In the genomic region with DNA sequence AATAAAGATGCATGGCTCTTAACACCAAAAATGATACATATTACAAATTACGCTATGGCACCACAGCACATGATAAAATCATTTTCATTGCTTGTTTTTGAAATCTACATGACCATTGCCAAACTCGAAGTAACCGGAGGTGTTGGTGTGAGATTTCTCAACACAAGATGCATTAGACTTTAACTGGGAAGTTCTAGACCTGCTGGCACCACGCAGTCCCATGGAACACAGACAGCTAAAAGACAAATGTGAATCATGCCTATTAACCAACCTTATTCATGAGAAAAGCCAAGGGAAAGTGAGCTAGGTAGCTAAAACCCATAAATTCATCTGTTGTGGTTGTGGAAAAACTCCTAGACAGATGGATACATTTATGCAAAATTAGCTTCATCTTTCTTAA, we compare ENCODE assay signal across 29 cellular contexts.
DNase-seq lines count a peak whose midpoint lies in the region; ATAC-seq, FAIRE-seq and TF ChIP-seq lines count a peak whose summit lies in the region.
"Had no signal": no experiment of that assay in that cellular context is flagged by ENCODE, and none has a peak within 500 bp of the region (broad histone marks: within the 10 kb centered on the region; RNA-seq: fewer than 3 reads in every experiment).

No MANE protein-coding gene starts in this region.

- H3K27ac ChIP-seq in ACC112 (ENCODE audit: low read depth, low read length) (peak overlapping the region; percentile 83), esophagus muscularis mucosa (replicated peaks in 1 of 4) (peak overlapping the region; percentile 83 to 88 (median 86)), pancreas (no peak overlapping the region)
- H3K27ac ChIP-seq: BLaER1 treated with 17β-estradiol and CSF1 and Interleukin-3, amounts not matched to agents 10 nM and 100 nM had no signal

- H3K9me3 ChIP-seq in esophagus muscularis mucosa, result no peaks in the 10 kb centered on the region
- no peaks in the 10 kb centered on the region for H3K9me3 ChIP-seq in pancreas
- H3K9me3 ChIP-seq: HAP-1, SK-N-SH, spleen had no signal

- no peak for ATAC-seq in pancreas
- ATAC-seq in HG03095 (IDR thresholded peaks at IDR 0.05; ENCODE audit: unreplicated experiment), result no peak
- ATAC-seq: left colon had no signal

- TF ChIP-seq POLR2A in esophagus muscularis mucosa (IDR thresholded peaks at IDR 0.05; ENCODE audit: low read depth), result no peak

- no peak for TF ChIP-seq CTCF in esophagus muscularis mucosa (IDR thresholded peaks at IDR 0.05)
- TF ChIP-seq CTCF in osteocyte (IDR thresholded peaks at IDR 0.05), result no peak
- TF ChIP-seq CTCF in pancreas (IDR thresholded peaks at IDR 0.05), result no peak

- DNase-seq in LHCN-M2 (ENCODE audit: low read depth) (peak; percentile 40), esophagus muscularis mucosa (ENCODE audit: extremely low spot score) (no peak), osteocyte (ENCODE audit: extremely low spot score, unreplicated experiment) (no peak), NCI-H128 (lab: John Stamatoyannopoulos, UW; ENCODE audit: unreplicated experiment) (no peak), pancreas (no peak)
- no peak for DNase-seq in activated CD4-positive, alpha-beta T cell treated with anti-CD3 and anti-CD28 coated beads for 1 hour
- DNase-seq: activated CD4-positive, alpha-beta T cell treated with anti-CD3 and anti-CD28 coated beads for 4 hours; activated CD8-positive, alpha-beta memory T cell treated with anti-CD3 and anti-CD28 coated beads for 24 hours; activated naive CD4-positive, alpha-beta T cell treated with anti-CD3 and anti-CD28 coated beads for 36 hours; activated T-cell treated with anti-CD3 and anti-CD28 coated beads, Interleukin-2, amount 50 U/mL, for 1 hour; anterior cingulate cortex; COR-L47; DMS53; hypothalamus; immature natural killer cell; KG1; left colon; naive B cell; occipital lobe; SK-N-SH; spleen; substantia nigra; T-helper 2 cell had no signal

- no peak overlapping the region for H2AFZ ChIP-seq in ACC112 (ENCODE audit: low read length, unreplicated experiment)

- peaks cover 54% of the 10 kb centered on the region for H3K36me3 ChIP-seq in ACC112 (ENCODE audit: insufficient read depth, low read length)
- peaks cover 0 to 61% (median 19%) of the 10 kb centered on the region in 4 donors for H3K36me3 ChIP-seq in esophagus muscularis mucosa
- H3K36me3 ChIP-seq in pancreas, result peaks cover 0 to 31% (median 7%) of the 10 kb centered on the region in 3 donors

- H3K79me2 ChIP-seq in ACC112 (ENCODE audit: control insufficient read depth, insufficient read depth, low read length, unreplicated experiment), result peaks cover 38% of the 10 kb centered on the region

- H3K4me3 ChIP-seq in ACC112 (ENCODE audit: low read depth, low read length) (no peak overlapping the region), esophagus muscularis mucosa (no peak overlapping the region), pancreas (no peak overlapping the region)
- H3K4me3 ChIP-seq: BLaER1 treated with 17β-estradiol and CSF1 and Interleukin-3, amounts not matched to agents 10 nM and 100 nM; HAP-1; spleen had no signal

- 78% methylated on average over 4 of the region's 4 CpGs for WGBS in esophagus muscularis mucosa
- 96 to 97% methylated on average over 4 of the region's 4 CpGs for whole genome bisulfite sequencing in pancreas, 2 donors

- H3K4me1 ChIP-seq in ACC112 (ENCODE audit: control insufficient read depth, insufficient read depth, low read length, unreplicated experiment), result peaks cover 46% of the 10 kb centered on the region
- peaks cover 42 to 100% (median 100%) of the 10 kb centered on the region in 4 donors for H3K4me1 ChIP-seq in esophagus muscularis mucosa
- H3K4me1 ChIP-seq in pancreas, result peaks cover 0 to 7% (median 3%) of the 10 kb centered on the region in 3 donors

- peaks cover 58% of the 10 kb centered on the region for H3K36me3 Mint-ChIP-seq in osteocyte (ENCODE audit: unreplicated experiment)

- H3K4me1 Mint-ChIP-seq in osteocyte (ENCODE audit: unreplicated experiment), result peaks cover 64% of the 10 kb centered on the region

- no peak overlapping the region for H3K4me3 Mint-ChIP-seq in osteocyte (ENCODE audit: unreplicated experiment)
- H3K4me3 Mint-ChIP-seq: activated naive CD4-positive, alpha-beta T cell treated with anti-CD3 and anti-CD28 coated beads for 36 hours; dendritic cell treated with granulocyte-macrophage colony-stimulating factor and Interleukin-4, amounts not matched to agents 40 ng/mL and 50 ng/mL, for 4 days; naive B cell had no signal

- intact Hi-C loops in esophagus muscularis mucosa (cut with DNase I) (no loop called here), pancreas (cut with DNase I) (no loop called here)

- peaks cover 5% of the 10 kb centered on the region for H3K9me3 Mint-ChIP-seq in osteocyte (ENCODE audit: unreplicated experiment)
- H3K9me3 Mint-ChIP-seq: activated naive CD4-positive, alpha-beta T cell treated with anti-CD3 and anti-CD28 coated beads for 36 hours; dendritic cell treated with granulocyte-macrophage colony-stimulating factor and Interleukin-4, amounts not matched to agents 40 ng/mL and 50 ng/mL, for 4 days; immature natural killer cell had no signal

- no peak for TF ChIP-seq EP300 in esophagus muscularis mucosa (IDR thresholded peaks at IDR 0.05)

- FAIRE-seq in pancreas (lab: Jason Lieb, UNC), result no peak
- FAIRE-seq: endometrium had no signal

- peak overlapping the region; percentile 93 for H3K27ac Mint-ChIP-seq in osteocyte (ENCODE audit: unreplicated experiment)
- H3K27ac Mint-ChIP-seq: dendritic cell treated with granulocyte-macrophage colony-stimulating factor and Interleukin-4, amounts not matched to agents 40 ng/mL and 50 ng/mL, for 4 days had no signal

- H3K27me3 ChIP-seq in ACC112 (ENCODE audit: insufficient read depth, low read length), result no peaks in the 10 kb centered on the region
- no peaks in the 10 kb centered on the region for H3K27me3 ChIP-seq in esophagus muscularis mucosa
- no peaks in the 10 kb centered on the region for H3K27me3 ChIP-seq in pancreas
- H3K27me3 ChIP-seq: BLaER1 treated with 17β-estradiol and CSF1 and Interleukin-3, amounts not matched to agents 10 nM and 100 nM; spleen had no signal

- H3K27me3 Mint-ChIP-seq in osteocyte (ENCODE audit: unreplicated experiment), result no peaks in the 10 kb centered on the region
- H3K27me3 Mint-ChIP-seq: dendritic cell treated with granulocyte-macrophage colony-stimulating factor and Interleukin-4, amounts not matched to agents 40 ng/mL and 50 ng/mL, for 4 days; naive B cell had no signal

Comparison
In these comparisons a context has a peak if more than half of its experiments do, and no peak if none do; other contexts are left out.
1. H3K27ac ChIP-seq: peak in ACC112 (single experiment) and esophagus muscularis mucosa (4 of 4); none in pancreas (0 of 4).